Comparison of ENCODE assay signal across 9 cellular contexts in genomic region chr10:48444266-48444665, GRCh38.
DNase-seq lines count a peak whose midpoint lies in the region; ATAC-seq and TF ChIP-seq lines count a peak whose summit lies in the region.
"Had no signal": no experiment of that assay in that cellular context is flagged by ENCODE, and none has a peak within 500 bp of the region (broad histone marks: within the 10 kb centered on the region; RNA-seq: fewer than 3 reads in every experiment).

No MANE protein-coding gene starts in this region.

- H3K27ac ChIP-seq in sigmoid colon = no peak overlapping the region

- no peak for ATAC-seq in HG03439 (IDR thresholded peaks at IDR 0.05; ENCODE audit: unreplicated experiment)
- ATAC-seq in GM19035 (IDR thresholded peaks at IDR 0.05; ENCODE audit: unreplicated experiment) = no peak

- H3K36me3 Mint-ChIP-seq in osteocyte (ENCODE audit: unreplicated experiment) = no peaks in the 10 kb centered on the region

- TF ChIP-seq CTCF in GM13976 (IDR thresholded peaks at IDR 0.05; ENCODE audit: borderline replicate concordance, control extremely low read depth, extremely low read depth, insufficient read depth, missing control alignments) (no peak), osteocyte (IDR thresholded peaks at IDR 0.05) (peak; percentile 53), sigmoid colon (IDR thresholded peaks at IDR 0.05) (no peak)

- H3K36me3 ChIP-seq in sigmoid colon = no peaks in the 10 kb centered on the region

- no peaks in the 10 kb centered on the region for H3K4me1 ChIP-seq in sigmoid colon

- no peak overlapping the region for H3K4me3 Mint-ChIP-seq in osteocyte (ENCODE audit: unreplicated experiment)
- H3K4me3 Mint-ChIP-seq: central memory CD8-positive, alpha-beta T cell had no signal

- H3K27ac Mint-ChIP-seq in osteocyte (ENCODE audit: unreplicated experiment) = no peak overlapping the region

- DNase-seq in GM13976 (ENCODE audit: low spot score) (peak; percentile 21), NCI-H2171 treated with DMSO at 0.1 percent for 48 hours (lab: John Stamatoyannopoulos, UW) (peak; percentile 37), dermis blood vessel endothelial cell (peak; percentile 77), osteocyte (ENCODE audit: extremely low spot score, unreplicated experiment) (no peak), sigmoid colon (no peak)
- DNase-seq: stimulated activated CD4-positive, alpha-beta T cell treated with anti-CD3 and anti-CD28 coated beads, Interleukin-1b, Interleukin-23, amount 100 ng/mL, for 48 hours had no signal

- intact Hi-C loops in sigmoid colon (cut with DNase I) = no loop called here

- no peak for TF ChIP-seq EP300 in sigmoid colon (IDR thresholded peaks at IDR 0.05)

- H3K27me3 Mint-ChIP-seq in osteocyte (ENCODE audit: unreplicated experiment) = no peaks in the 10 kb centered on the region

- 62 to 71% methylated on average over 2 of the region's 2 CpGs for WGBS in sigmoid colon, 2 donors

- no peaks in the 10 kb centered on the region for H3K9me3 ChIP-seq in sigmoid colon

- H3K4me3 ChIP-seq in sigmoid colon = no peak overlapping the region

- no peaks in the 10 kb centered on the region for H3K9me3 Mint-ChIP-seq in osteocyte (ENCODE audit: unreplicated experiment)
- H3K9me3 Mint-ChIP-seq: central memory CD8-positive, alpha-beta T cell had no signal

- no peaks in the 10 kb centered on the region for H3K27me3 ChIP-seq in sigmoid colon

- in situ Hi-C loops in GM13976 (cut with MboI; ENCODE audit: low sequenced_read_pairs, unreplicated experiment) = no loop called here

- peaks cover 17% of the 10 kb centered on the region for H3K4me1 Mint-ChIP-seq in osteocyte (ENCODE audit: unreplicated experiment)

- no peak for TF ChIP-seq POLR2A in sigmoid colon (IDR thresholded peaks at IDR 0.05)

Comparison
In these comparisons a context has a peak if more than half of its experiments do, and no peak if none do; other contexts are left out.
1. DNase-seq: peak in GM13976 (single experiment), NCI-H2171 treated with DMSO at 0.1 percent for 48 hours (single experiment) and dermis blood vessel endothelial cell (single experiment); none in osteocyte (single experiment) and sigmoid colon (single experiment).